9 cellular contexts compared by ENCODE assay signal in the genomic region with DNA sequence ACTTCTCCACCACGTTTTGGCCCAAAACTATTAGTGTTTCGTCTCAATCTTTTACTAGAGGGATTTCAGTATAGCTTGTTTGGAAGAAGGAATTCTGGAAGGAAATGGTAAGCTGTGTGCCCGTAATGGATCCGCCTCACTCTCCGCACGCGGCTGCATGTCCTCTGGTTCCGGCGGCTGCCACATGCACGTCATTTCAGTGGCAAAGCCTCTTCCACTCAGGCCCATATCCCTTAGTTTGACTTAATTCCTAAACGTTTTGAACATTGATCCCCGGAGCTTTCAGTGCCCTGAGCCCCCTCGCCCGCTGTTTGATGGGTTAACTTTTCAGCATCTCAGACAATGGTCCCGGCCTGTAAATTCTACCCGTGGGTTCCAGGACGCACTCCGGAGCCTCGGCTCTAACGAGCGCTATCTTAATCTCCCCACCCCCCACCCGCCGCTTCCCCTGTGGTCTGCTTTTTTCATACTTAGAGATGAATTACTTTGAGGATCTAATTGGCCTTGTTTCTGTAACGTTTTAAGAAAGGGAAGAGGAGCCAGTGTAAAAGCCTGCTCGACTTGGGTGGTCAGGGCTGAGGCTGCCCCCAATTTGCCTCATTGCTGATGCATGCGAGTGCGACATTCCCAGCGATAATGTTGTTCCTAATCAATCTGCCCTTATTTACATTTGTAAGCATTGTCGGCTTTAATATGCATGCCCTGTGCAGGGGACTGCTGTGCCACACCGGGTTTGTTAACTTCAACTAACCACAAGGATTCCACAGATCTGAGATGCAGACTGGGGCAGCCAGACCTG. TPM values are rescaled to one million over a fixed set of nuclear protein-coding genes. Genes with fewer than 3 reads are reported as not detected.
DNase-seq lines count a peak whose midpoint lies in the region; ATAC-seq, FAIRE-seq and TF ChIP-seq lines count a peak whose summit lies in the region.
"Had no signal": no experiment of that assay in that cellular context is flagged by ENCODE, and none has a peak within 500 bp of the region (broad histone marks: within the 10 kb centered on the region; RNA-seq: fewer than 3 reads in every experiment).

No MANE protein-coding gene starts in this region.

- DNase-seq in AG10803 (ENCODE audit: low read depth) (peak; percentile 40), HFFc6 (peak; percentile 30), kidney (peak; percentile 83), type B pancreatic cell (ENCODE audit: extremely low spot score, unreplicated experiment) (no peak), cortex of kidney (lab: John Stamatoyannopoulos, UW) (no peak), NCI-H1694 (lab: John Stamatoyannopoulos, UW) (no peak)
- peak; percentile 30 for DNase-seq in activated naive CD8-positive, alpha-beta T cell treated with anti-CD3 and anti-CD28 coated beads, Interleukin-2, amount 10 ng/mL, durations not matched to agents 7 days and 5 days

- peaks cover 0 to 14% of the 10 kb centered on the region in 2 donors for H3K4me1 ChIP-seq in kidney (ENCODE audit: control insufficient read depth in 1 of 2, insufficient read depth in 1 of 2, low read depth in 1 of 2, low read length in 2 of 2)

- H3K4me1 Mint-ChIP-seq in HFFc6 (ENCODE audit: low read depth): peaks cover 25% of the 10 kb centered on the region
- peaks cover 35% of the 10 kb centered on the region for H3K4me1 Mint-ChIP-seq in activated naive CD8-positive, alpha-beta T cell treated with anti-CD3 and anti-CD28 coated beads, Interleukin-2, amount 10 ng/mL, durations not matched to agents 7 days and 5 days
- peaks cover 29% of the 10 kb centered on the region for H3K4me1 Mint-ChIP-seq in type B pancreatic cell (ENCODE audit: unreplicated experiment)

- peak overlapping the region; percentile 86 for H3K4me3 ChIP-seq in AG10803 (ENCODE audit: low read length)
- H3K4me3 ChIP-seq in kidney (ENCODE audit: low read length in 2 of 2): peak overlapping the region; percentile 71 to 94

- H3K9ac ChIP-seq in kidney (ENCODE audit: low read length in 2 of 2): peak overlapping the region in 1 of 2 donors; percentile 48

- no peak for FAIRE-seq in kidney (lab: Jason Lieb, UNC)

- H3K27me3 Mint-ChIP-seq in HFFc6 (ENCODE audit: insufficient read depth) (peaks cover 4% of the 10 kb centered on the region), type B pancreatic cell (peaks cover 43% of the 10 kb centered on the region)
- peaks cover 53% of the 10 kb centered on the region for H3K27me3 Mint-ChIP-seq in activated naive CD8-positive, alpha-beta T cell treated with anti-CD3 and anti-CD28 coated beads, Interleukin-2, amount 10 ng/mL, durations not matched to agents 7 days and 5 days

- H3K36me3 Mint-ChIP-seq in HFFc6 (ENCODE audit: low read depth) (no peaks in the 10 kb centered on the region), type B pancreatic cell (no peaks in the 10 kb centered on the region)
- peaks cover 6% of the 10 kb centered on the region for H3K36me3 Mint-ChIP-seq in activated naive CD8-positive, alpha-beta T cell treated with anti-CD3 and anti-CD28 coated beads, Interleukin-2, amount 10 ng/mL, durations not matched to agents 7 days and 5 days

- H3K9me3 Mint-ChIP-seq in HFFc6: no peaks in the 10 kb centered on the region
- no peaks in the 10 kb centered on the region for H3K9me3 Mint-ChIP-seq in activated naive CD8-positive, alpha-beta T cell treated with anti-CD3 and anti-CD28 coated beads, Interleukin-2, amount 10 ng/mL, durations not matched to agents 7 days and 5 days
- H3K9me3 Mint-ChIP-seq in type B pancreatic cell: no peaks in the 10 kb centered on the region

- H3K9me3 ChIP-seq in kidney (ENCODE audit: control insufficient read depth in 1 of 2, low read length in 2 of 2): no peaks in the 10 kb centered on the region

- no peak for ATAC-seq in activated naive CD8-positive, alpha-beta T cell treated with anti-CD3 and anti-CD28 coated beads, Interleukin-2, amount 10 ng/mL, durations not matched to agents 7 days and 5 days (ENCODE audit: low read depth)
- ATAC-seq in GM21447 (IDR thresholded peaks at IDR 0.05; ENCODE audit: unreplicated experiment): no peak

- TF ChIP-seq CTCF in AG10803 (conservative IDR thresholded peaks at IDR 0.05; ENCODE audit: low read length): no peak
- TF ChIP-seq CTCF in HFFc6 (IDR thresholded peaks at IDR 0.05): no peak
- TF ChIP-seq CTCF in kidney (IDR thresholded peaks at IDR 0.05; ENCODE audit: borderline replicate concordance, extremely low read depth, insufficient read depth): no peak
- no peak for TF ChIP-seq CTCF in type B pancreatic cell (conservative IDR thresholded peaks at IDR 0.05)

- intact Hi-C loops in kidney (cut with DNase I): no loop called here

- H3K27ac Mint-ChIP-seq in HFFc6 (peak overlapping the region; percentile 90), type B pancreatic cell (peak overlapping the region; percentile 97)
- H3K27ac Mint-ChIP-seq in activated naive CD8-positive, alpha-beta T cell treated with anti-CD3 and anti-CD28 coated beads, Interleukin-2, amount 10 ng/mL, durations not matched to agents 7 days and 5 days: peak overlapping the region; percentile 31

- no peaks in the 10 kb centered on the region for H3K36me3 ChIP-seq in kidney (ENCODE audit: control insufficient read depth in 1 of 2, insufficient read depth in 2 of 2, low read length in 2 of 2)

- no peak overlapping the region for H3K27ac ChIP-seq in kidney (ENCODE audit: low read depth in 2 of 2, low read length in 2 of 2)
- H3K27ac ChIP-seq: HL-60 had no signal

- H3K4me3 Mint-ChIP-seq in HFFc6: peak overlapping the region; percentile 90
- H3K4me3 Mint-ChIP-seq in activated naive CD8-positive, alpha-beta T cell treated with anti-CD3 and anti-CD28 coated beads, Interleukin-2, amount 10 ng/mL, durations not matched to agents 7 days and 5 days: peak overlapping the region; percentile 83
- peak overlapping the region; percentile 95 for H3K4me3 Mint-ChIP-seq in type B pancreatic cell

- POLR2A ChIA-PET in activated naive CD8-positive, alpha-beta T cell treated with anti-CD3 and anti-CD28 coated beads, Interleukin-2, amount 10 ng/mL, durations not matched to agents 7 days and 5 days (lab: Charles Lee): interaction anchor here (0.8 to 2.4 kb wide), 4 partner anchors 17 to 365 kb away, joined by 3 to 13 read pairs (median 12); no protein-coding TSS in a partner anchor

RNA-seq across cellular contexts. Expression of a gene that starts 4.6 kb away (rescaled TPM):
- 1 to 10 TPM; 6.6 to 9.3 (median 7.0) TPM for total RNA-seq in HFFc6 (2021; fragmentation: NEBNext Ultra II Directional; extraction: Animal tissue kit (Norgen Biotek cat#: 25700))
- 10 to 100 TPM; 19.4 to 21.9 TPM for total RNA-seq in activated naive CD8-positive, alpha-beta T cell treated with anti-CD3 and anti-CD28 coated beads, Interleukin-2, amount 10 ng/mL, durations not matched to agents 7 days and 5 days
- total RNA-seq in kidney (37.2 TPM), type B pancreatic cell (ENCODE audit: low replicate concordance) (41.7 and 123 TPM in 2 replicates)
- 2.6 TPM for polyA plus RNA-seq in kidney (ENCODE audit: insufficient read depth, low read depth, low replicate concordance)

Comparison
In these comparisons a context has a peak if more than half of its experiments do, and no peak if none do; other contexts are left out.
1. DNase-seq: peak in AG10803 (single experiment), HFFc6 (single experiment), activated naive CD8-positive, alpha-beta T cell treated with anti-CD3 and anti-CD28 coated beads, Interleukin-2, amount 10 ng/mL, durations not matched to agents 7 days and 5 days (single experiment) and kidney (single experiment); none in type B pancreatic cell (single experiment), cortex of kidney (single experiment) and NCI-H1694 (single experiment).
2. H3K27ac Mint-ChIP-seq: peak in every context shown above with its lines; median percentile 97 in type B pancreatic cell; 90 in HFFc6; 31 in activated naive CD8-positive, alpha-beta T cell treated with anti-CD3 and anti-CD28 coated beads, Interleukin-2, amount 10 ng/mL, durations not matched to agents 7 days and 5 days.
3. Peak in every context shown above with its lines, with median percentiles within 50 percentile points of each other: H3K4me3 Mint-ChIP-seq.